Comparison of ENCODE assay signal across 3 cellular contexts in genomic region chr11:76835030-76835429, GRCh38.
"Had no signal": no experiment of that assay in that cellular context is flagged by ENCODE, and none has a peak within 500 bp of the region (broad histone marks: within the 10 kb centered on the region; RNA-seq: fewer than 3 reads in every experiment).

No MANE protein-coding gene starts in this region.

- DNase-seq: GDM1, GF-D8 had no signal

- ATAC-seq: GM12878 had no signal

- H3K4me3 ChIP-seq: GM12878 had no signal
